1 cellular context compared by ENCODE assay signal in genomic region chr2:230864605-230865323, GRCh38.
TF ChIP-seq lines count a peak whose summit lies in the region.

Gene ITM2C, plus strand, starts transcription at chr2:230864942. Its CDS starts 84 bp downstream, at chr2:230865026.

TF ChIP-seq in HepG2, 621 proteins besides CTCF, POLR2A, EP300 and RAD21 (continued from another document and continues in another):
- TF ChIP-seq ZBTB38 (CRISPR knock-in tag; IDR thresholded peaks at IDR 0.05) = peak; percentile 45; the same call in 1 of the 2 replicates
- no peak for TF ChIP-seq TBL1XR1 (IDR thresholded peaks at IDR 0.05; ENCODE audit: borderline replicate concordance, low read length, partially characterized antibody)
- TF ChIP-seq ATF1 (CRISPR knock-in tag; IDR thresholded peaks at IDR 0.05) = no peak
- no peak for TF ChIP-seq ESRRA (CRISPR knock-in tag; IDR thresholded peaks at IDR 0.05; ENCODE audit: low read depth)
- no peak for TF ChIP-seq MIER2 (CRISPR knock-in tag; IDR thresholded peaks at IDR 0.05)
- no peak for TF ChIP-seq ZNF878 (CRISPR knock-in tag; IDR thresholded peaks at IDR 0.05)
- no peak; the same call in 1 of the 2 replicates for TF ChIP-seq TSC22D2 (CRISPR knock-in tag; IDR thresholded peaks at IDR 0.05; ENCODE audit: borderline replicate concordance)
- TF ChIP-seq KDM4B (CRISPR knock-in tag; IDR thresholded peaks at IDR 0.05) = no peak; the same call in 1 of the 2 replicates
- TF ChIP-seq, protein P1, sequence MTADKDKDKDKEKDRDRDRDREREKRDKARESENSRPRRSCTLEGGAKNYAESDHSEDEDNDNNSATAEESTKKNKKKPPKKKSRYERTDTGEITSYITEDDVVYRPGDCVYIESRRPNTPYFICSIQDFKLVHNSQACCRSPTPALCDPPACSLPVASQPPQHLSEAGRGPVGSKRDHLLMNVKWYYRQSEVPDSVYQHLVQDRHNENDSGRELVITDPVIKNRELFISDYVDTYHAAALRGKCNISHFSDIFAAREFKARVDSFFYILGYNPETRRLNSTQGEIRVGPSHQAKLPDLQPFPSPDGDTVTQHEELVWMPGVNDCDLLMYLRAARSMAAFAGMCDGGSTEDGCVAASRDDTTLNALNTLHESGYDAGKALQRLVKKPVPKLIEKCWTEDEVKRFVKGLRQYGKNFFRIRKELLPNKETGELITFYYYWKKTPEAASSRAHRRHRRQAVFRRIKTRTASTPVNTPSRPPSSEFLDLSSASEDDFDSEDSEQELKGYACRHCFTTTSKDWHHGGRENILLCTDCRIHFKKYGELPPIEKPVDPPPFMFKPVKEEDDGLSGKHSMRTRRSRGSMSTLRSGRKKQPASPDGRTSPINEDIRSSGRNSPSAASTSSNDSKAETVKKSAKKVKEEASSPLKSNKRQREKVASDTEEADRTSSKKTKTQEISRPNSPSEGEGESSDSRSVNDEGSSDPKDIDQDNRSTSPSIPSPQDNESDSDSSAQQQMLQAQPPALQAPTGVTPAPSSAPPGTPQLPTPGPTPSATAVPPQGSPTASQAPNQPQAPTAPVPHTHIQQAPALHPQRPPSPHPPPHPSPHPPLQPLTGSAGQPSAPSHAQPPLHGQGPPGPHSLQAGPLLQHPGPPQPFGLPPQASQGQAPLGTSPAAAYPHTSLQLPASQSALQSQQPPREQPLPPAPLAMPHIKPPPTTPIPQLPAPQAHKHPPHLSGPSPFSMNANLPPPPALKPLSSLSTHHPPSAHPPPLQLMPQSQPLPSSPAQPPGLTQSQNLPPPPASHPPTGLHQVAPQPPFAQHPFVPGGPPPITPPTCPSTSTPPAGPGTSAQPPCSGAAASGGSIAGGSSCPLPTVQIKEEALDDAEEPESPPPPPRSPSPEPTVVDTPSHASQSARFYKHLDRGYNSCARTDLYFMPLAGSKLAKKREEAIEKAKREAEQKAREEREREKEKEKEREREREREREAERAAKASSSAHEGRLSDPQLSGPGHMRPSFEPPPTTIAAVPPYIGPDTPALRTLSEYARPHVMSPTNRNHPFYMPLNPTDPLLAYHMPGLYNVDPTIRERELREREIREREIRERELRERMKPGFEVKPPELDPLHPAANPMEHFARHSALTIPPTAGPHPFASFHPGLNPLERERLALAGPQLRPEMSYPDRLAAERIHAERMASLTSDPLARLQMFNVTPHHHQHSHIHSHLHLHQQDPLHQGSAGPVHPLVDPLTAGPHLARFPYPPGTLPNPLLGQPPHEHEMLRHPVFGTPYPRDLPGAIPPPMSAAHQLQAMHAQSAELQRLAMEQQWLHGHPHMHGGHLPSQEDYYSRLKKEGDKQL (CRISPR knock-in tag; IDR thresholded peaks at IDR 0.05; ENCODE audit: low read depth) = peak; percentile 44; the same call in 1 of the 2 replicates
- TF ChIP-seq ZBTB1 (CRISPR knock-in tag; IDR thresholded peaks at IDR 0.05; ENCODE audit: borderline replicate concordance) = no peak
- no peak for TF ChIP-seq CC2D1A (CRISPR knock-in tag; IDR thresholded peaks at IDR 0.05)
- TF ChIP-seq SAFB2 (CRISPR knock-in tag; IDR thresholded peaks at IDR 0.05; ENCODE audit: borderline replicate concordance, low read depth) = peak; percentile 96; the same call in 1 of the 2 replicates
- TF ChIP-seq DZIP1 (CRISPR knock-in tag; IDR thresholded peaks at IDR 0.05) = no peak
- TF ChIP-seq FOSL2 (CRISPR knock-in tag; IDR thresholded peaks at IDR 0.05) = no peak; the same call in 1 of the 2 replicates
- no peak for TF ChIP-seq PCBP1 (IDR thresholded peaks at IDR 0.05; ENCODE audit: borderline replicate concordance, low read depth, low read length)
- no peak for TF ChIP-seq PRDM15 (CRISPR knock-in tag; IDR thresholded peaks at IDR 0.05)
- no peak for TF ChIP-seq ZBTB14 (CRISPR knock-in tag; IDR thresholded peaks at IDR 0.05)
- no peak for TF ChIP-seq SMYD3 (CRISPR knock-in tag; IDR thresholded peaks at IDR 0.05)
- TF ChIP-seq SNAI1 (CRISPR knock-in tag; IDR thresholded peaks at IDR 0.05; ENCODE audit: borderline replicate concordance) = no peak
- no peak for TF ChIP-seq ATF4 (CRISPR knock-in tag; IDR thresholded peaks at IDR 0.05)
- TF ChIP-seq ZFY (CRISPR knock-in tag; IDR thresholded peaks at IDR 0.05) = peak; percentile 78
- TF ChIP-seq REXO4 (CRISPR knock-in tag; IDR thresholded peaks at IDR 0.05; ENCODE audit: borderline replicate concordance) = no peak
- peak; percentile 89; the same call in 1 of the 2 replicates for TF ChIP-seq ZNF776 (CRISPR knock-in tag; IDR thresholded peaks at IDR 0.05)
- no peak for TF ChIP-seq MEF2D (CRISPR knock-in tag; IDR thresholded peaks at IDR 0.05)
- TF ChIP-seq, protein P2, sequence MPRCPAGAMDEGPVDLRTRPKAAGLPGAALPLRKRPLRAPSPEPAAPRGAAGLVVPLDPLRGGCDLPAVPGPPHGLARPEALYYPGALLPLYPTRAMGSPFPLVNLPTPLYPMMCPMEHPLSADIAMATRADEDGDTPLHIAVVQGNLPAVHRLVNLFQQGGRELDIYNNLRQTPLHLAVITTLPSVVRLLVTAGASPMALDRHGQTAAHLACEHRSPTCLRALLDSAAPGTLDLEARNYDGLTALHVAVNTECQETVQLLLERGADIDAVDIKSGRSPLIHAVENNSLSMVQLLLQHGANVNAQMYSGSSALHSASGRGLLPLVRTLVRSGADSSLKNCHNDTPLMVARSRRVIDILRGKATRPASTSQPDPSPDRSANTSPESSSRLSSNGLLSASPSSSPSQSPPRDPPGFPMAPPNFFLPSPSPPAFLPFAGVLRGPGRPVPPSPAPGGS (CRISPR knock-in tag; IDR thresholded peaks at IDR 0.05) = 0 out of 2 replicates have a peak, but pooled peaks have one; percentile 65
- TF ChIP-seq, protein P3, sequence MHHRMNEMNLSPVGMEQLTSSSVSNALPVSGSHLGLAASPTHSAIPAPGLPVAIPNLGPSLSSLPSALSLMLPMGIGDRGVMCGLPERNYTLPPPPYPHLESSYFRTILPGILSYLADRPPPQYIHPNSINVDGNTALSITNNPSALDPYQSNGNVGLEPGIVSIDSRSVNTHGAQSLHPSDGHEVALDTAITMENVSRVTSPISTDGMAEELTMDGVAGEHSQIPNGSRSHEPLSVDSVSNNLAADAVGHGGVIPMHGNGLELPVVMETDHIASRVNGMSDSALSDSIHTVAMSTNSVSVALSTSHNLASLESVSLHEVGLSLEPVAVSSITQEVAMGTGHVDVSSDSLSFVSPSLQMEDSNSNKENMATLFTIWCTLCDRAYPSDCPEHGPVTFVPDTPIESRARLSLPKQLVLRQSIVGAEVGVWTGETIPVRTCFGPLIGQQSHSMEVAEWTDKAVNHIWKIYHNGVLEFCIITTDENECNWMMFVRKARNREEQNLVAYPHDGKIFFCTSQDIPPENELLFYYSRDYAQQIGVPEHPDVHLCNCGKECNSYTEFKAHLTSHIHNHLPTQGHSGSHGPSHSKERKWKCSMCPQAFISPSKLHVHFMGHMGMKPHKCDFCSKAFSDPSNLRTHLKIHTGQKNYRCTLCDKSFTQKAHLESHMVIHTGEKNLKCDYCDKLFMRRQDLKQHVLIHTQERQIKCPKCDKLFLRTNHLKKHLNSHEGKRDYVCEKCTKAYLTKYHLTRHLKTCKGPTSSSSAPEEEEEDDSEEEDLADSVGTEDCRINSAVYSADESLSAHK (CRISPR knock-in tag; IDR thresholded peaks at IDR 0.05; ENCODE audit: borderline replicate concordance) = no peak
- peak; percentile 69; the same call in 1 of the 2 replicates for TF ChIP-seq ZGPAT (CRISPR knock-in tag; IDR thresholded peaks at IDR 0.05)
- TF ChIP-seq TCF12 (IDR thresholded peaks at IDR 0.05) = no peak
- TF ChIP-seq TCF12 (CRISPR knock-in tag; IDR thresholded peaks at IDR 0.05) = peak; percentile 87
- TF ChIP-seq KLF11 (CRISPR knock-in tag; IDR thresholded peaks at IDR 0.05) = 0 out of 2 replicates have a peak, but pooled peaks have one; percentile 42
